In the genomic region with DNA sequence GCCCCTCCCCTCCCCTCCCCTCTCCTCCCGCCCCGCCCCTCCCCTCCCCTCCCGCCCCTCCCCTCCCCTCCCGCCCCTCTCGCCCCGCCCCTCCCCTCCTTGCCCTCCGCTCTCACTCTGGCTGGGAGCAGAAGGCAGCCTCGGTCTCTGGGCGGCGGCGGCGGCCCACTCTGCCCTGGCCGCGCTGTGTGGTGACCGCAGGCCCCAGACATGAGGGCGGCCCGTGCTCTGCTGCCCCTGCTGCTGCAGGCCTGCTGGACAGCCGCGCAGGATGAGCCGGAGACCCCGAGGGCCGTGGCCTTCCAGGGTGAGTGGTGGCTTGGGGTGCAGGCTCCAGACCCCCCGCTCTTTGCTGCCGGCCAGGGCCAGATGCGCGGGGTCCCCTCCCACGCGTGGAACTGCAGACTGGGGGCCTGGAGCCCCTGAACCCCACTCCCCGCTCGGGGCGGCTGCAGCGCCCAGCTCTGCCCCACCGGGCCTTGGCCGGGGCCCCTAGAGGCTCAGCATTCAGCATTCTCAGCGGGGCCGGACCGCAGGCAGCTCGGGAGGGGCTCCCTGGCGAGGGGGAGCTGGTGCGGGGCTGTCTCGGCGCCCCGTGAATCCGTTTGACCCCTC, we compare ENCODE assay signal across 9 cellular contexts. TPM values are rescaled to one million over a fixed set of nuclear protein-coding genes. Genes with fewer than 3 reads are reported as not detected.
DNase-seq lines count a peak whose midpoint lies in the region; ATAC-seq, FAIRE-seq and TF ChIP-seq lines count a peak whose summit lies in the region.
"Had no signal": no experiment of that assay in that cellular context is flagged by ENCODE, and none has a peak within 500 bp of the region (broad histone marks: within the 10 kb centered on the region; RNA-seq: fewer than 3 reads in every experiment).

A gene with protein sequence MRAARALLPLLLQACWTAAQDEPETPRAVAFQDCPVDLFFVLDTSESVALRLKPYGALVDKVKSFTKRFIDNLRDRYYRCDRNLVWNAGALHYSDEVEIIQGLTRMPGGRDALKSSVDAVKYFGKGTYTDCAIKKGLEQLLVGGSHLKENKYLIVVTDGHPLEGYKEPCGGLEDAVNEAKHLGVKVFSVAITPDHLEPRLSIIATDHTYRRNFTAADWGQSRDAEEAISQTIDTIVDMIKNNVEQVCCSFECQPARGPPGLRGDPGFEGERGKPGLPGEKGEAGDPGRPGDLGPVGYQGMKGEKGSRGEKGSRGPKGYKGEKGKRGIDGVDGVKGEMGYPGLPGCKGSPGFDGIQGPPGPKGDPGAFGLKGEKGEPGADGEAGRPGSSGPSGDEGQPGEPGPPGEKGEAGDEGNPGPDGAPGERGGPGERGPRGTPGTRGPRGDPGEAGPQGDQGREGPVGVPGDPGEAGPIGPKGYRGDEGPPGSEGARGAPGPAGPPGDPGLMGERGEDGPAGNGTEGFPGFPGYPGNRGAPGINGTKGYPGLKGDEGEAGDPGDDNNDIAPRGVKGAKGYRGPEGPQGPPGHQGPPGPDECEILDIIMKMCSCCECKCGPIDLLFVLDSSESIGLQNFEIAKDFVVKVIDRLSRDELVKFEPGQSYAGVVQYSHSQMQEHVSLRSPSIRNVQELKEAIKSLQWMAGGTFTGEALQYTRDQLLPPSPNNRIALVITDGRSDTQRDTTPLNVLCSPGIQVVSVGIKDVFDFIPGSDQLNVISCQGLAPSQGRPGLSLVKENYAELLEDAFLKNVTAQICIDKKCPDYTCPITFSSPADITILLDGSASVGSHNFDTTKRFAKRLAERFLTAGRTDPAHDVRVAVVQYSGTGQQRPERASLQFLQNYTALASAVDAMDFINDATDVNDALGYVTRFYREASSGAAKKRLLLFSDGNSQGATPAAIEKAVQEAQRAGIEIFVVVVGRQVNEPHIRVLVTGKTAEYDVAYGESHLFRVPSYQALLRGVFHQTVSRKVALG (plus strand): TSS at position 130 of the 615 bp plus-strand sequence. CDS start 81 bp downstream, at position 211.

- ATAC-seq in SK-N-SH treated with all-trans-retinoic acid at 6 μM for 48 hours: peak; percentile 81

- intact Hi-C loops in activated CD4-positive, alpha-beta T cell treated with anti-CD3 and anti-CD28 coated beads, Interleukin-2, amount 10 ng/mL, durations not matched to agents 24 days and 14 days (cut with micrococcal nuclease): loop anchor here (5.0 kb wide), 1 partner anchor 116 kb away; a partner anchor contains a TSS
- intact Hi-C loops in kidney (cut with DNase I): no loop called here

- H3K36me3 ChIP-seq in kidney (ENCODE audit: control insufficient read depth in 1 of 2, insufficient read depth in 2 of 2, low read length in 2 of 2) (peaks cover 0 to 17% of the 10 kb centered on the region in 2 donors), small intestine (ENCODE audit: control insufficient read depth in 2 of 2, insufficient read depth in 2 of 2, low read length in 2 of 2) (peaks cover 0 to under 1% of the 10 kb centered on the region in 2 donors)

- 1% methylated on average over 21 to 38 of the region's 44 CpGs for WGBS in small intestine, 3 donors

- peak within 1 kb of the TSS; percentile 67 to 77 for H3K9ac ChIP-seq in kidney (ENCODE audit: low read length in 2 of 2)

- no peaks in the 10 kb centered on the region for H3K9me3 Mint-ChIP-seq in activated CD4-positive, alpha-beta T cell treated with anti-CD3 and anti-CD28 coated beads, Interleukin-2, amount 10 ng/mL, durations not matched to agents 24 days and 14 days

- H3K27ac ChIP-seq in kidney (ENCODE audit: low read depth in 2 of 2, low read length in 2 of 2) (peak within 1 kb of the TSS; percentile 57 to 81), small intestine (ENCODE audit: low read depth in 1 of 2, low read length in 1 of 2) (peak within 1 kb of the TSS; percentile 37 to 74)

- H3K4me3 Mint-ChIP-seq in activated CD4-positive, alpha-beta T cell treated with anti-CD3 and anti-CD28 coated beads, Interleukin-2, amount 10 ng/mL, durations not matched to agents 24 days and 14 days: peak within 1 kb of the TSS; percentile 34

- H3K4me3 ChIP-seq in choroid plexus epithelial cell (ENCODE audit: low read depth, low read length) (peak within 1 kb of the TSS; percentile 74), kidney (ENCODE audit: low read length in 2 of 2) (peak within 1 kb of the TSS; percentile 69 to 80), small intestine (ENCODE audit: low read depth in 1 of 2, low read length in 2 of 2) (peak within 1 kb of the TSS; percentile 36 to 53)

- H3K27me3 ChIP-seq in small intestine (ENCODE audit: control insufficient read depth in 2 of 2, insufficient read depth in 2 of 2, low read length in 2 of 2): no peaks in the 10 kb centered on the region

- peaks cover 21% of the 10 kb centered on the region for H3K27me3 Mint-ChIP-seq in activated CD4-positive, alpha-beta T cell treated with anti-CD3 and anti-CD28 coated beads, Interleukin-2, amount 10 ng/mL, durations not matched to agents 24 days and 14 days

- no peak within 1 kb of the TSS for H3K27ac Mint-ChIP-seq in activated CD4-positive, alpha-beta T cell treated with anti-CD3 and anti-CD28 coated beads, Interleukin-2, amount 10 ng/mL, durations not matched to agents 24 days and 14 days

- H3K36me3 Mint-ChIP-seq in activated CD4-positive, alpha-beta T cell treated with anti-CD3 and anti-CD28 coated beads, Interleukin-2, amount 10 ng/mL, durations not matched to agents 24 days and 14 days (ENCODE audit: low read depth): no peaks in the 10 kb centered on the region

- H3K9me3 ChIP-seq in kidney (ENCODE audit: control insufficient read depth in 1 of 2, low read length in 2 of 2) (no peaks in the 10 kb centered on the region), small intestine (ENCODE audit: control insufficient read depth, low read depth) (no peaks in the 10 kb centered on the region)

- FAIRE-seq in kidney (lab: Jason Lieb, UNC): no peak
- FAIRE-seq in small intestine (lab: Jason Lieb, UNC): no peak
- FAIRE-seq: colon had no signal

- TF ChIP-seq CTCF in choroid plexus epithelial cell (conservative IDR thresholded peaks at IDR 0.05; ENCODE audit: low read depth, low read length) (no peak), kidney (IDR thresholded peaks at IDR 0.05; ENCODE audit: borderline replicate concordance, extremely low read depth, insufficient read depth) (no peak)

- peak; percentile 77 for DNase-seq in activated CD4-positive, alpha-beta T cell treated with anti-CD3 and anti-CD28 coated beads, Interleukin-2, amount 10 ng/mL, durations not matched to agents 24 days and 14 days
- no peak for DNase-seq in activated CD4-positive, alpha-beta T cell treated with anti-CD3 and anti-CD28 coated beads for 48 hours
- DNase-seq in choroid plexus epithelial cell (ENCODE audit: low read depth) (peak; percentile 19), kidney (peak; percentile 93), small intestine (no peak), SK-N-DZ (ENCODE audit: low spot score) (no peak), NCI-H524 treated with DMSO at 0.1 percent for 48 hours (lab: John Stamatoyannopoulos, UW) (no peak)

- H3K4me1 ChIP-seq in kidney (ENCODE audit: control insufficient read depth in 1 of 2, insufficient read depth in 1 of 2, low read depth in 1 of 2, low read length in 2 of 2) (peaks cover 0 to 11% of the 10 kb centered on the region in 2 donors), small intestine (ENCODE audit: control insufficient read depth in 2 of 2, insufficient read depth in 1 of 2, low read depth in 1 of 2, low read length in 1 of 2) (no peaks in the 10 kb centered on the region)

- H3K4me1 Mint-ChIP-seq in activated CD4-positive, alpha-beta T cell treated with anti-CD3 and anti-CD28 coated beads, Interleukin-2, amount 10 ng/mL, durations not matched to agents 24 days and 14 days: peaks cover 5% of the 10 kb centered on the region

TF ChIP-seq in SK-N-SH treated with all-trans-retinoic acid at 6 μM for 48 hours, 23 proteins besides CTCF, POLR2A, EP300 and RAD21:
- TF ChIP-seq, protein P1, sequence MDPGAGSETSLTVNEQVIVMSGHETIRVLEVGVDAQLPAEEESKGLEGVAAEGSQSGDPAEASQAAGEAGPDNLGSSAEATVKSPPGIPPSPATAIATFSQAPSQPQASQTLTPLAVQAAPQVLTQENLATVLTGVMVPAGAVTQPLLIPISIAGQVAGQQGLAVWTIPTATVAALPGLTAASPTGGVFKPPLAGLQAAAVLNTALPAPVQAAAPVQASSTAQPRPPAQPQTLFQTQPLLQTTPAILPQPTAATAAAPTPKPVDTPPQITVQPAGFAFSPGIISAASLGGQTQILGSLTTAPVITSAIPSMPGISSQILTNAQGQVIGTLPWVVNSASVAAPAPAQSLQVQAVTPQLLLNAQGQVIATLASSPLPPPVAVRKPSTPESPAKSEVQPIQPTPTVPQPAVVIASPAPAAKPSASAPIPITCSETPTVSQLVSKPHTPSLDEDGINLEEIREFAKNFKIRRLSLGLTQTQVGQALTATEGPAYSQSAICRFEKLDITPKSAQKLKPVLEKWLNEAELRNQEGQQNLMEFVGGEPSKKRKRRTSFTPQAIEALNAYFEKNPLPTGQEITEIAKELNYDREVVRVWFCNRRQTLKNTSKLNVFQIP (CRISPR knock-in tag; IDR thresholded peaks at IDR 0.05; ENCODE audit: borderline replicate concordance, low read depth): no peak
- no peak for TF ChIP-seq CSDC2 (CRISPR knock-in tag; IDR thresholded peaks at IDR 0.05)
- TF ChIP-seq ZFP30 (CRISPR knock-in tag; IDR thresholded peaks at IDR 0.05): no peak
- no peak for TF ChIP-seq ZNF565 (CRISPR knock-in tag; conservative IDR thresholded peaks at IDR 0.05; ENCODE audit: low read depth)
- TF ChIP-seq ZFP3 (CRISPR knock-in tag; IDR thresholded peaks at IDR 0.05): no peak
- no peak for TF ChIP-seq GLIS3 (CRISPR knock-in tag; IDR thresholded peaks at IDR 0.05)
- TF ChIP-seq, protein P2, sequence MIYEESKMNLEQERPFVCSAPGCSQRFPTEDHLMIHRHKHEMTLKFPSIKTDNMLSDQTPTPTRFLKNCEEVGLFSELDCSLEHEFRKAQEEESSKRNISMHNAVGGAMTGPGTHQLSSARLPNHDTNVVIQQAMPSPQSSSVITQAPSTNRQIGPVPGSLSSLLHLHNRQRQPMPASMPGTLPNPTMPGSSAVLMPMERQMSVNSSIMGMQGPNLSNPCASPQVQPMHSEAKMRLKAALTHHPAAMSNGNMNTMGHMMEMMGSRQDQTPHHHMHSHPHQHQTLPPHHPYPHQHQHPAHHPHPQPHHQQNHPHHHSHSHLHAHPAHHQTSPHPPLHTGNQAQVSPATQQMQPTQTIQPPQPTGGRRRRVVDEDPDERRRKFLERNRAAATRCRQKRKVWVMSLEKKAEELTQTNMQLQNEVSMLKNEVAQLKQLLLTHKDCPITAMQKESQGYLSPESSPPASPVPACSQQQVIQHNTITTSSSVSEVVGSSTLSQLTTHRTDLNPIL (CRISPR knock-in tag; IDR thresholded peaks at IDR 0.05; ENCODE audit: low read depth): no peak

RNA-seq across cellular contexts. Expression of the gene that starts here (rescaled TPM):
- 0.40 and 0.47 TPM in 2 replicates for total RNA-seq in activated CD4-positive, alpha-beta T cell treated with anti-CD3 and anti-CD28 coated beads, Interleukin-2, amount 10 ng/mL, durations not matched to agents 24 days and 14 days
- total RNA-seq in kidney: 127 TPM
- polyA plus RNA-seq in kidney (ENCODE audit: insufficient read depth, low read depth, low replicate concordance) (112 TPM), small intestine (10 to 100 TPM in 1 of 3 donors, 1 to 10 TPM in 2; 6.0 to 85.7 (median 9.7) TPM)
- 58.6 and 64.7 TPM in 2 replicates for polyA plus RNA-seq in SK-N-DZ (2014; cell fraction: cytosol; rRNA removed)
- 367 and 476 TPM in 2 replicates for polyA plus RNA-seq in SK-N-DZ (2014; cell fraction: nucleus; rRNA removed)

Comparison
In these comparisons a context has a peak if more than half of its experiments do, and no peak if none do; other contexts are left out.
1. RNA of the gene that starts here (total RNA-seq): 127 TPM in kidney (single experiment); 0.40 to 0.47 TPM in activated CD4-positive, alpha-beta T cell treated with anti-CD3 and anti-CD28 coated beads, Interleukin-2, amount 10 ng/mL, durations not matched to agents 24 days and 14 days; every median in the first group is over 10 times any median in the second.
2. Peak in DNase-seq in activated CD4-positive, alpha-beta T cell treated with anti-CD3 and anti-CD28 coated beads, Interleukin-2, amount 10 ng/mL, durations not matched to agents 24 days and 14 days; RNA of the gene not detected or under 1 TPM.
3. DNase-seq: peak in choroid plexus epithelial cell (single experiment) and kidney (single experiment); none in activated CD4-positive, alpha-beta T cell treated with anti-CD3 and anti-CD28 coated beads for 48 hours (single experiment), small intestine (single experiment), SK-N-DZ (single experiment) and NCI-H524 treated with DMSO at 0.1 percent for 48 hours (single experiment).
4. Peak in every context shown above with its lines, with median percentiles within 50 percentile points of each other: H3K4me3 ChIP-seq.